In the genomic region with DNA sequence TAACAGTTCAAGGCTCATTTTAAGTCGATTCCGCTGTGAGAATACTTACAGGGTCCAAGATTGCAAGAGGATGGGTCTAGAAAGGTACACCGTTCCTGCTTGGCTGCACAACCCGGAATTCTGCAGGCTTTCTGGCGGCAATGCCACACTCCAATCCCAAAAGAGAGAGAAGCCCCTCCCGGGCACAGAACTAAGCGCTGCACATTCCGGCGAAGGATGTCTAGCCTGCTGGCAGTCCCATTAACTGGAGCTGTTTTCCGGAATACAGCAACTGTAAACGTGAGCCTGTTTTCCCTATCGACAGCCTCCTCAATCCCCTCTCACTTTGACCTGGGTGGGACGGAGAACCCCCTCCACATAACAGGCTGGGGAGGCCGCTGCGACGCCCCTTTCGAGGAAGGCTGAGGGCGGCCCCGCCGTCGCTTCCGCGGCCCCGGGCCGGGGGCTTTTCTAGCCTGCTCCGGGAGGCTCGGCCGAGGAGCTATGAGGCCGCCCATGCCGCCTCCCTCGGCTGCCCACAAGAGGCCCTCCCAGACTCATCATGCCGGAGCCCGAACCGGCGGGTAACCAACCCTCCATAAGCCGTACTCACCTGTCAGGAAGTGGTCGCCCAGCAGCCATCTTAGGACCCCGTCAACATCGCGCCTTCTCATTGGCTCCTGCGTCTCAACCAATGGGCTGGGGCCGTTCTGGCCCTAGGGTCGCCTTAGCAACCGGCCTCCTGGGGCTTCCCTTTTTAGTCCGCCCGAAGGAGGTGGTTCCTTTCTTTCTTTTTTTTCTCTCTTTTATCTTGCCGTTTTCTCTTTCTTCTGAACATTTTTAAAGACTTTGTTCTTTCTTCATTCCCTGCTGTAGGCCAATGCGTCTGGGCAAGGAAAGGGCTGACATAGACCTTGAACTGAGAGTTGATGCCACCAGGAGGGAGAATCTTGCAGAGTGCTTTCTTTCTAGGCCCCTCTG, we compare ENCODE assay signal across 8 cellular contexts. TPM values are rescaled to one million over a fixed set of nuclear protein-coding genes. Genes with fewer than 3 reads are reported as not detected.
DNase-seq lines count a peak whose midpoint lies in the region; ATAC-seq, FAIRE-seq and TF ChIP-seq lines count a peak whose summit lies in the region.

Gene FAM204A (minus strand): TSS at position 647 of the 960 bp plus-strand sequence. CDS start 5,909 bp downstream, outside the sequence.

- intact Hi-C loops in mammary epithelial cell (cut with micrococcal nuclease) = loop anchor here (1.0 to 5.0 kb wide), 4 partner anchors 82 to 222 kb away; no protein-coding TSS in a partner anchor

- no peaks in the 10 kb centered on the region for H3K27me3 ChIP-seq in WERI-Rb-1 (ENCODE audit: insufficient read depth, low read depth, severe bottlenecking)
- no peaks in the 10 kb centered on the region for H3K27me3 ChIP-seq in mammary epithelial cell (ENCODE audit: insufficient read depth, low read length)
- H3K27me3 ChIP-seq in small intestine (ENCODE audit: control insufficient read depth in 2 of 2, insufficient read depth in 2 of 2, low read length in 2 of 2) = no peaks in the 10 kb centered on the region

- in situ Hi-C loops in ACHN (cut with HindIII; ENCODE audit: low pct_ligation_motif_present, low pct_unique_long_range_greater_than_20kb, low sequenced_read_pairs) (no loop called here), mammary epithelial cell (cut with MboI; ENCODE audit: low sequenced_read_pairs in 2 of 2) (loop anchor here in 1 of 2 donors (25.0 kb wide), 1 partner anchor 195 kb away; no protein-coding TSS in a partner anchor)

- ATAC-seq in GM18873 (IDR thresholded peaks at IDR 0.05; ENCODE audit: low FRiP score, unreplicated experiment) = peak; percentile 100
- peak; percentile 100 for ATAC-seq in HG03139 (IDR thresholded peaks at IDR 0.05; ENCODE audit: unreplicated experiment)

- H3K4me3 ChIP-seq in WERI-Rb-1 (ENCODE audit: low read depth, low read length) (peak within 1 kb of the TSS; percentile 89), mammary epithelial cell (replicated peaks in 1 of 3; ENCODE audit: insufficient read depth in 1 of 3, low read depth in 2 of 3, low read length in 3 of 3) (peak within 1 kb of the TSS; percentile 62 to 87 (median 83)), small intestine (ENCODE audit: low read depth in 1 of 2, low read length in 2 of 2) (peak within 1 kb of the TSS; percentile 69 to 99)

- dilution Hi-C loops in mammary epithelial cell (cut with HindIII; ENCODE audit: low sequenced_read_pairs) = no loop called here

- H2AFZ ChIP-seq in mammary epithelial cell (ENCODE audit: low read depth, low read length) = peak within 1 kb of the TSS; percentile 96

- CTCF ChIA-PET in mammary epithelial cell (lab: Charles Lee; ENCODE audit: low non-redundant PET) = interaction anchor here (0.6 to 0.7 kb wide), 2 partner anchors 32 to 911 kb away, joined by 4 to 7 read pairs; no protein-coding TSS in a partner anchor

- peak; percentile 19 for FAIRE-seq in small intestine (lab: Jason Lieb, UNC)

- BruUV-seq in mammary epithelial cell (replicated peaks; lab: Mats Ljungman, UMichigan) = TSS peak; percentile 45

- peaks cover 4% of the 10 kb centered on the region; the same call in 1 of the 2 replicates for H3K36me3 ChIP-seq in WERI-Rb-1
- no peaks in the 10 kb centered on the region for H3K36me3 ChIP-seq in mammary epithelial cell (ENCODE audit: insufficient read depth, low read length)
- no peaks in the 10 kb centered on the region for H3K36me3 ChIP-seq in small intestine (ENCODE audit: control insufficient read depth in 2 of 2, insufficient read depth in 2 of 2, low read length in 2 of 2)

- H3K9ac ChIP-seq in mammary epithelial cell (ENCODE audit: insufficient read depth, low read length) = peak within 1 kb of the TSS; percentile 85

- TF ChIP-seq CTCF in WERI-Rb-1 (IDR thresholded peaks at IDR 0.05; ENCODE audit: low read depth, low read length) = 0 out of 2 replicates have a peak, but pooled peaks have one; percentile 5
- TF ChIP-seq CTCF in mammary epithelial cell (conservative IDR thresholded peaks at IDR 0.05 in 1 of 2, IDR thresholded peaks at IDR 0.05 in 1 of 2; ENCODE audit: extremely low read depth in 1 of 2, insufficient read depth in 1 of 2, low read depth in 1 of 2, low read length in 2 of 2) = no peak

- DNase-seq in ACHN (peak; percentile 95), NCI-H2227 (lab: John Stamatoyannopoulos, UW; ENCODE audit: unreplicated experiment) (peak; percentile 92), WERI-Rb-1 (peak; percentile 93), mammary epithelial cell (peak; percentile 91), iPS-NIHi11 (ENCODE audit: low spot score) (peak; percentile 98), small intestine (peak; percentile 94)

- H3K27ac ChIP-seq in WERI-Rb-1 = peak within 1 kb of the TSS; percentile 83
- peak within 1 kb of the TSS; percentile 75 for H3K27ac ChIP-seq in mammary epithelial cell (ENCODE audit: insufficient read depth, low read depth, low read length)
- peak within 1 kb of the TSS; percentile 28 to 79 for H3K27ac ChIP-seq in small intestine (ENCODE audit: low read depth in 1 of 2, low read length in 1 of 2)

- peaks cover 10% of the 10 kb centered on the region for H3K4me1 ChIP-seq in mammary epithelial cell (ENCODE audit: insufficient read depth, low read length)
- peaks cover 0 to 3% of the 10 kb centered on the region in 2 donors for H3K4me1 ChIP-seq in small intestine (ENCODE audit: control insufficient read depth in 2 of 2, insufficient read depth in 1 of 2, low read depth in 1 of 2, low read length in 1 of 2)

- H3K4me2 ChIP-seq in mammary epithelial cell (ENCODE audit: insufficient read depth, low read depth, low read length) = peak within 1 kb of the TSS; percentile 74

- under 1% methylated on average over 27 of the region's 48 CpGs for WGBS in mammary epithelial cell (ENCODE audit: low coverage, missing lambda C conversion rate)
- 0 to 1% (median 0%) methylated on average over 47 to 48 of the region's 48 CpGs for WGBS in small intestine, 3 donors

- H3K9me3 ChIP-seq in WERI-Rb-1 (ENCODE audit: severe bottlenecking) = no peaks in the 10 kb centered on the region
- no peaks in the 10 kb centered on the region for H3K9me3 ChIP-seq in mammary epithelial cell (replicated peaks; ENCODE audit: insufficient read depth, low read length)
- no peaks in the 10 kb centered on the region for H3K9me3 ChIP-seq in small intestine (ENCODE audit: control insufficient read depth, low read depth)

- H3K79me2 ChIP-seq in mammary epithelial cell (ENCODE audit: insufficient read depth, low read length) = peaks cover 50% of the 10 kb centered on the region

- no peaks in the 10 kb centered on the region for H4K20me1 ChIP-seq in mammary epithelial cell (ENCODE audit: insufficient read depth, low read length)

RNA-seq across cellular contexts. Expression of gene FAM204A, which starts in this region (rescaled TPM):
- total RNA-seq in mammary epithelial cell = 10 to 100 TPM; 50.3 to 73.2 TPM
- polyA plus RNA-seq in mammary epithelial cell = 24.8 TPM
- 16.1 TPM for polyA minus RNA-seq in mammary epithelial cell
- 10 to 100 TPM; 32.9 to 49.4 (median 49.1) TPM for polyA plus RNA-seq in small intestine

Comparison
In these comparisons a context has a peak if more than half of its experiments do, and no peak if none do; other contexts are left out.
1. Peak in every context shown above with its lines: DNase-seq, ATAC-seq, H3K4me3 ChIP-seq and H3K27ac ChIP-seq.